Comparison of ENCODE assay signal across 18 cellular contexts in genomic region chr13:83984793-83985192, GRCh38.
DNase-seq lines count a peak whose midpoint lies in the region; ATAC-seq and TF ChIP-seq lines count a peak whose summit lies in the region.
"Had no signal": no experiment of that assay in that cellular context is flagged by ENCODE, and none has a peak within 500 bp of the region (broad histone marks: within the 10 kb centered on the region; RNA-seq: fewer than 3 reads in every experiment).

No MANE protein-coding gene starts in this region.

- H3K79me2 ChIP-seq in DND-41 (ENCODE audit: insufficient read depth, low read length) = no peaks in the 10 kb centered on the region
- H3K79me2 ChIP-seq in OCI-LY3 (ENCODE audit: low read length) = no peaks in the 10 kb centered on the region
- no peaks in the 10 kb centered on the region for H3K79me2 ChIP-seq in neural cell (replicated peaks; ENCODE audit: insufficient read depth, low read length)

- no peaks in the 10 kb centered on the region for H3K9me3 ChIP-seq in DND-41 (ENCODE audit: insufficient read depth, low read length, severe bottlenecking)
- no peaks in the 10 kb centered on the region for H3K9me3 ChIP-seq in OCI-LY3 (ENCODE audit: insufficient read depth, low read length)
- no peaks in the 10 kb centered on the region for H3K9me3 ChIP-seq in neural cell (ENCODE audit: low read length)
- H3K9me3 ChIP-seq in breast epithelium = no peaks in the 10 kb centered on the region
- H3K9me3 ChIP-seq: A549, Caco-2 had no signal

- DNase-seq in DND-41 = no peak
- DNase-seq in HFFc6 = no peak
- DNase-seq in mucosa of gallbladder (ENCODE audit: low spot score) = no peak
- no peak for DNase-seq in breast epithelium (ENCODE audit: low spot score in 2 of 2)
- DNase-seq in HK-2 (ENCODE audit: unreplicated experiment) = no peak
- DNase-seq: AML-193; Caco-2; CD4-positive, alpha-beta T cell; DMS153; DMS79; GF-D8; GOT3; H9 had no signal

- no peaks in the 10 kb centered on the region for H3F3A ChIP-seq in neural cell (ENCODE audit: insufficient read depth, low read length, poor library complexity, severe bottlenecking)

- H3K36me3 ChIP-seq in DND-41 (ENCODE audit: insufficient read depth, low read length) (no peaks in the 10 kb centered on the region), OCI-LY3 (replicated peaks; ENCODE audit: low read depth, low read length) (no peaks in the 10 kb centered on the region), neural cell (ENCODE audit: insufficient read depth, low read length) (no peaks in the 10 kb centered on the region), breast epithelium (no peaks in the 10 kb centered on the region)

- H3K36me3 Mint-ChIP-seq in HFFc6 (ENCODE audit: low read depth) = peaks cover 8% of the 10 kb centered on the region; the same call in 1 of the 2 replicates

- H4K20me1 ChIP-seq in DND-41 (ENCODE audit: insufficient read depth, low read length) (no peaks in the 10 kb centered on the region), OCI-LY3 (ENCODE audit: insufficient read depth, low read length) (no peaks in the 10 kb centered on the region), neural cell (ENCODE audit: insufficient read depth) (no peaks in the 10 kb centered on the region)

- H3K9me3 Mint-ChIP-seq in HFFc6 = no peaks in the 10 kb centered on the region
- H3K9me3 Mint-ChIP-seq: CD4-positive, alpha-beta T cell; H9 had no signal

- peak; percentile 53; the same call in 1 of the 3 replicates for ATAC-seq in DND-41 (ENCODE audit: insufficient read depth, low read depth)
- ATAC-seq: A549 had no signal

- peak overlapping the region; percentile 29; the same call in 1 of the 2 replicates for H3K4me3 Mint-ChIP-seq in HFFc6
- H3K4me3 Mint-ChIP-seq: CD4-positive, alpha-beta T cell; H9 had no signal

- TF ChIP-seq CTCF in DND-41 (IDR thresholded peaks at IDR 0.05; ENCODE audit: borderline replicate concordance, extremely low read depth, low read length, poor library complexity, severe bottlenecking) = no peak
- TF ChIP-seq CTCF in HFFc6 (IDR thresholded peaks at IDR 0.05) = no peak
- no peak for TF ChIP-seq CTCF in OCI-LY3 (IDR thresholded peaks at IDR 0.05; ENCODE audit: low read depth, low read length)
- no peak for TF ChIP-seq CTCF in neural cell (IDR thresholded peaks at IDR 0.05; ENCODE audit: poor library complexity, severe bottlenecking)
- no peak for TF ChIP-seq CTCF in breast epithelium (IDR thresholded peaks at IDR 0.05)

- no peak for TF ChIP-seq POLR2A in breast epithelium (IDR thresholded peaks at IDR 0.05)

- H3K4me1 ChIP-seq in DND-41 (ENCODE audit: insufficient read depth, low read length) (peaks cover 18% of the 10 kb centered on the region), OCI-LY3 (ENCODE audit: low read length) (peaks cover 3% of the 10 kb centered on the region; the same call in 1 of the 2 replicates), breast epithelium (no peaks in the 10 kb centered on the region)
- H3K4me1 ChIP-seq: A549, Caco-2 had no signal

- no peaks in the 10 kb centered on the region for H3K27me3 Mint-ChIP-seq in HFFc6 (ENCODE audit: insufficient read depth)
- H3K27me3 Mint-ChIP-seq: CD4-positive, alpha-beta T cell had no signal

- peak overlapping the region; percentile 54 for H2AFZ ChIP-seq in DND-41 (ENCODE audit: low read depth, low read length)
- H2AFZ ChIP-seq in OCI-LY3 (ENCODE audit: low read depth, low read length) = 0 out of 2 replicates have a peak overlapping the region, but pooled peaks have one; percentile 28
- no peak overlapping the region for H2AFZ ChIP-seq in neural cell (ENCODE audit: low read depth, low read length)

- H3K9ac ChIP-seq in DND-41 (ENCODE audit: low read depth, low read length) (no peak overlapping the region), OCI-LY3 (ENCODE audit: low read length) (no peak overlapping the region), neural cell (ENCODE audit: low read length) (no peak overlapping the region)

- no peak for TF ChIP-seq EP300 in neural cell (conservative IDR thresholded peaks at IDR 0.05; ENCODE audit: poor library complexity, severe bottlenecking)

- H3K4me3 ChIP-seq in DND-41 (ENCODE audit: low read depth in 1 of 2, low read length in 2 of 2) (no peak overlapping the region), OCI-LY3 (ENCODE audit: low read length) (no peak overlapping the region), neural cell (ENCODE audit: low read length) (no peak overlapping the region), breast epithelium (no peak overlapping the region)
- H3K4me3 ChIP-seq: A549 had no signal

- H3K27me3 ChIP-seq in DND-41 (ENCODE audit: insufficient read depth, low read length, poor library complexity) (no peaks in the 10 kb centered on the region), OCI-LY3 (ENCODE audit: low read depth, low read length) (no peaks in the 10 kb centered on the region), neural cell (ENCODE audit: insufficient read depth, low read depth, low read length) (no peaks in the 10 kb centered on the region), breast epithelium (no peaks in the 10 kb centered on the region)

- H3K4me2 ChIP-seq in DND-41 (ENCODE audit: insufficient read depth, low read length) (no peak overlapping the region), OCI-LY3 (ENCODE audit: low read length) (no peak overlapping the region), neural cell (ENCODE audit: low read length) (no peak overlapping the region)
- H3K4me2 ChIP-seq: A549 had no signal

- no peak for TF ChIP-seq RAD21 in neural cell (conservative IDR thresholded peaks at IDR 0.05)

- H3K9me2 ChIP-seq in neural cell (ENCODE audit: insufficient read depth, low read length) = no peaks in the 10 kb centered on the region

- peak overlapping the region; percentile 27; the same call in 1 of the 2 replicates for H3K27ac Mint-ChIP-seq in HFFc6
- H3K27ac Mint-ChIP-seq: CD4-positive, alpha-beta T cell; H9 had no signal

- peaks cover 60% of the 10 kb centered on the region for H3K4me1 Mint-ChIP-seq in HFFc6 (ENCODE audit: low read depth)

- intact Hi-C loops in breast epithelium (cut with DNase I; ENCODE audit: low total_unique reads) = no loop called here

- H3K27ac ChIP-seq in DND-41 (ENCODE audit: low read length) = no peak overlapping the region
- no peak overlapping the region for H3K27ac ChIP-seq in OCI-LY3 (ENCODE audit: low read length)
- peak overlapping the region; percentile 55 for H3K27ac ChIP-seq in neural cell (ENCODE audit: low read length)
- H3K27ac ChIP-seq in breast epithelium = no peak overlapping the region
- H3K27ac ChIP-seq: 22Rv1, A549, C4-2B had no signal

TF ChIP-seq in neural cell, 6 proteins besides CTCF, POLR2A, EP300 and RAD21:
- TF ChIP-seq SMC3 (conservative IDR thresholded peaks at IDR 0.05; ENCODE audit: poor library complexity) (no peak), EZH2 (IDR thresholded peaks at IDR 0.05; ENCODE audit: borderline replicate concordance, insufficient read depth, low read length, poor library complexity, severe bottlenecking) (no peak), POLR2AphosphoS5 (IDR thresholded peaks at IDR 0.05) (no peak), REST (IDR thresholded peaks at IDR 0.05; ENCODE audit: borderline replicate concordance) (no peak)
